ENCODE assay signal across 8 cellular contexts in genomic region chr10:21535976-21536375, GRCh38. TPM values are rescaled to one million over a fixed set of nuclear protein-coding genes. Genes with fewer than 3 reads are reported as not detected.
DNase-seq lines count a peak whose midpoint lies in the region; ATAC-seq, FAIRE-seq and TF ChIP-seq lines count a peak whose summit lies in the region.
"Not testable (repeated sequence)": the region's sequence is repeated elsewhere in the genome, so short reads cannot be mapped to it uniquely, and the experiment has no call there.

No MANE protein-coding gene starts in this region.

- H3K4me3 ChIP-seq in A549 = peak overlapping the region; percentile 92; the same call in 2 of the 3 replicates
- peak overlapping the region; percentile 76 for H3K4me3 ChIP-seq in choroid plexus epithelial cell (ENCODE audit: low read depth, low read length)
- peak overlapping the region in 1 of 2 donors; percentile 91 for H3K4me3 ChIP-seq in gastroesophageal sphincter
- H3K4me3 ChIP-seq in gastrocnemius medialis = peak overlapping the region in 1 of 4 donors; percentile 70

- not testable (repeated sequence) for H4K5ac ChIP-seq in H9 (ENCODE audit: insufficient read length, low read depth, low read length)

- intact Hi-C loops in activated T-helper 1 cell treated with anti-CD3 and anti-CD28 coated beads, Interleukin-12 subunit alpha, Interleukin-12 subunit beta, Interleukin-2, Interleukin-4 antibody, amounts not matched to agents 30 ng/mL and 10 ng/mL and 1 ng/mL, durations not matched to agents 14 hours and 24 hours and 36 hours (cut with micrococcal nuclease) = loop anchor here (2.0 kb wide), 3 partner anchors 467 to 901 kb away; partner anchors contain the start of gene DNAJC1
- intact Hi-C loops in gastrocnemius medialis (cut with DNase I; ENCODE audit: low total_unique reads) = loop anchor here (2.0 kb wide), 1 partner anchor 781 kb away; the partner anchor contains the start of gene COMMD3

- not testable (repeated sequence) for H2BK20ac ChIP-seq in H9 (ENCODE audit: low read depth, low read length, poor library complexity, severe bottlenecking)

- not testable (repeated sequence) for H3K4ac ChIP-seq in H9 (ENCODE audit: low read depth, low read length)

- H3K56ac ChIP-seq in H9 (ENCODE audit: insufficient read length, low read depth, low read length) = not testable (repeated sequence)

- peaks cover 0 to 43% of the 10 kb centered on the region in 2 donors for H3K36me3 ChIP-seq in gastroesophageal sphincter
- peaks cover 0 to 31% of the 10 kb centered on the region in 2 donors for H3K36me3 ChIP-seq in gastrocnemius medialis

- H3K79me2 ChIP-seq in H9 (ENCODE audit: insufficient read depth, low read length) = peaks cover 11% of the 10 kb centered on the region; the same call in 1 of the 2 replicates

- H3K27ac ChIP-seq in A549 (peak overlapping the region; percentile 94 to 99; a peak in 4 of 6 replicates), RWPE1 (peak overlapping the region; percentile 98), gastroesophageal sphincter (peak overlapping the region in 3 of 4 donors; percentile 94 to 98 (median 97)), gastrocnemius medialis (peak overlapping the region; percentile 90 to 100 (median 98))
- H3K27ac ChIP-seq in H9 (ENCODE audit: insufficient read length, low read depth, low read length) = not testable (repeated sequence)

- not testable (repeated sequence) for H3K18ac ChIP-seq in H9 (ENCODE audit: insufficient read length, low read depth, low read length)

- not testable (repeated sequence) for H3K27ac Mint-ChIP-seq in H9; activated T-helper 1 cell treated with anti-CD3 and anti-CD28 coated beads, Interleukin-12 subunit alpha, Interleukin-12 subunit beta, Interleukin-2, Interleukin-4 antibody, amounts not matched to agents 30 ng/mL and 10 ng/mL and 1 ng/mL, durations not matched to agents 14 hours and 24 hours and 36 hours
- H3K27ac Mint-ChIP-seq in mesothelial cell of epicardium = peak overlapping the region; percentile 12

- not testable (repeated sequence) for H3T11ph ChIP-seq in H9 (ENCODE audit: low read length)

- H3K36me3 Mint-ChIP-seq in H9 (ENCODE audit: insufficient read depth in 1 of 3, low read depth in 3 of 3) = peaks cover 21 to 43% (median 39%) of the 10 kb centered on the region in 3 experiments; a peak in 6 of 7 replicates
- H3K36me3 Mint-ChIP-seq in activated T-helper 1 cell treated with anti-CD3 and anti-CD28 coated beads, Interleukin-12 subunit alpha, Interleukin-12 subunit beta, Interleukin-2, Interleukin-4 antibody, amounts not matched to agents 30 ng/mL and 10 ng/mL and 1 ng/mL, durations not matched to agents 14 hours and 24 hours and 36 hours (ENCODE audit: low read depth) = peaks cover 10% of the 10 kb centered on the region
- H3K36me3 Mint-ChIP-seq in mesothelial cell of epicardium = peaks cover 17% of the 10 kb centered on the region

- POLR2A ChIA-PET in A549 (lab: Yijun Ruan, JAX); RWPE1 (lab: Yijun Ruan, JAX; ENCODE audit: low non-redundant PET): not testable (repeated sequence)

- not testable (repeated sequence) for H3K23me2 ChIP-seq in H9 (ENCODE audit: insufficient read length, low read depth, low read length, poor library complexity, severe bottlenecking)

- H3K4me1 ChIP-seq in A549 (peaks cover 32% of the 10 kb centered on the region), gastroesophageal sphincter (peaks cover 3 to 53% (median 5%) of the 10 kb centered on the region in 3 donors), gastrocnemius medialis (peaks cover 22 to 25% of the 10 kb centered on the region in 2 donors)
- H3K4me1 ChIP-seq in H9 (ENCODE audit: insufficient read depth, low read length) = not testable (repeated sequence)

- not testable (repeated sequence) for H2BK12ac ChIP-seq in H9 (ENCODE audit: insufficient read length, low read depth, low read length)

- not testable (repeated sequence) for FAIRE-seq in A549 (lab: Jason Lieb, UNC)

- not testable (repeated sequence) for H2AK5ac ChIP-seq in H9 (ENCODE audit: insufficient read length, low read length)

- H4K20me1 ChIP-seq in H9 (ENCODE audit: control insufficient read depth, insufficient read depth, insufficient read length) = not testable (repeated sequence)

- not testable (repeated sequence) for TF ChIP-seq POLR2A in A549 (IDR thresholded peaks at IDR 0.05; ENCODE audit: low read length); gastroesophageal sphincter (IDR thresholded peaks at IDR 0.05); gastrocnemius medialis (IDR thresholded peaks at IDR 0.05)

- not testable (repeated sequence) for H4K8ac ChIP-seq in H9 (replicated peaks; ENCODE audit: insufficient read length, low read depth, low read length)

- CTCF ChIA-PET in A549 (lab: Yijun Ruan, JAX) = interaction anchor here (1.8 kb wide), 1 partner anchor 12 kb away, joined by 6 read pairs; no protein-coding TSS in a partner anchor
- CTCF ChIA-PET in RWPE1 (lab: Yijun Ruan, JAX) = interaction anchor here (0.7 to 2.6 kb wide), 2 partner anchors 10 to 39 kb away, joined by 5 to 6 read pairs; no protein-coding TSS in a partner anchor

- not testable (repeated sequence) for H4K91ac ChIP-seq in H9 (ENCODE audit: insufficient read length, low read depth, low read length)

- H3K79me1 ChIP-seq in H9 (ENCODE audit: insufficient read depth, low read depth, low read length, poor library complexity, severe bottlenecking) = not testable (repeated sequence)

- not testable (repeated sequence) for ATAC-seq in A549, gastroesophageal sphincter, gastrocnemius medialis

- H3K9me3 Mint-ChIP-seq in H9; activated T-helper 1 cell treated with anti-CD3 and anti-CD28 coated beads, Interleukin-12 subunit alpha, Interleukin-12 subunit beta, Interleukin-2, Interleukin-4 antibody, amounts not matched to agents 30 ng/mL and 10 ng/mL and 1 ng/mL, durations not matched to agents 14 hours and 24 hours and 36 hours; mesothelial cell of epicardium: not testable (repeated sequence)

- not testable (repeated sequence) for H2BK15ac ChIP-seq in H9 (ENCODE audit: low read depth, low read length)

- H3K4me3 Mint-ChIP-seq in H9 = peak overlapping the region; percentile 80 to 81; a peak in 4 of 5 replicates
- H3K4me3 Mint-ChIP-seq in activated T-helper 1 cell treated with anti-CD3 and anti-CD28 coated beads, Interleukin-12 subunit alpha, Interleukin-12 subunit beta, Interleukin-2, Interleukin-4 antibody, amounts not matched to agents 30 ng/mL and 10 ng/mL and 1 ng/mL, durations not matched to agents 14 hours and 24 hours and 36 hours = peak overlapping the region; percentile 1
- peak overlapping the region; percentile 74 for H3K4me3 Mint-ChIP-seq in mesothelial cell of epicardium

- in situ Hi-C loops in gastrocnemius medialis (cut with MboI; ENCODE audit: low sequenced_read_pairs in 4 of 4) = not testable (repeated sequence)

- not testable (repeated sequence) for TF ChIP-seq CTCF in A549 (IDR thresholded peaks at IDR 0.05); H9 (conservative IDR thresholded peaks at IDR 0.05); RWPE1 (conservative IDR thresholded peaks at IDR 0.05; ENCODE audit: low read depth); choroid plexus epithelial cell (conservative IDR thresholded peaks at IDR 0.05; ENCODE audit: low read depth, low read length); gastroesophageal sphincter (IDR thresholded peaks at IDR 0.05); mesothelial cell of epicardium (IDR thresholded peaks at IDR 0.05; ENCODE audit: unreplicated experiment); gastrocnemius medialis (IDR thresholded peaks at IDR 0.05 in 4 of 5, conservative IDR thresholded peaks at IDR 0.05 in 1 of 5)

- not testable (repeated sequence) for H3K27me3 Mint-ChIP-seq in H9 (ENCODE audit: low read depth); activated T-helper 1 cell treated with anti-CD3 and anti-CD28 coated beads, Interleukin-12 subunit alpha, Interleukin-12 subunit beta, Interleukin-2, Interleukin-4 antibody, amounts not matched to agents 30 ng/mL and 10 ng/mL and 1 ng/mL, durations not matched to agents 14 hours and 24 hours and 36 hours (ENCODE audit: insufficient read depth); mesothelial cell of epicardium (ENCODE audit: low read depth)

- H3K4me1 Mint-ChIP-seq in H9 = peaks cover 19 to 29% of the 10 kb centered on the region in 2 experiments
- peaks cover 17% of the 10 kb centered on the region for H3K4me1 Mint-ChIP-seq in activated T-helper 1 cell treated with anti-CD3 and anti-CD28 coated beads, Interleukin-12 subunit alpha, Interleukin-12 subunit beta, Interleukin-2, Interleukin-4 antibody, amounts not matched to agents 30 ng/mL and 10 ng/mL and 1 ng/mL, durations not matched to agents 14 hours and 24 hours and 36 hours (ENCODE audit: low read depth)
- peaks cover 20% of the 10 kb centered on the region for H3K4me1 Mint-ChIP-seq in mesothelial cell of epicardium

- H2BK5ac ChIP-seq in H9 (ENCODE audit: insufficient read length, low read length) = not testable (repeated sequence)

- 91% methylated on average over 9 of the region's 9 CpGs for WGBS in A549 (ENCODE audit: missing lambda C conversion rate)
- WGBS in H9 (ENCODE audit: extremely low coverage, insufficient read length, low lambda C conversion rate) = no CpG with 5 or more reads among the region's 9 CpGs
- 75 to 87% methylated on average over 3 to 7 of the region's 9 CpGs for WGBS in gastroesophageal sphincter (ENCODE audit: low coverage in 1 of 2), 2 donors

- not testable (repeated sequence) for H2BK120ac ChIP-seq in H9 (ENCODE audit: low read depth, low read length, poor library complexity, severe bottlenecking)

- not testable (repeated sequence) for H3K27me3 ChIP-seq in H9 (ENCODE audit: insufficient read depth, low read length); gastroesophageal sphincter; gastrocnemius medialis

- not testable (repeated sequence) for DNase-seq in A549 (ENCODE audit: low read depth in 1 of 2, low spot score in 1 of 2); H9; RWPE1 (ENCODE audit: low spot score); activated T-helper 1 cell treated with anti-CD3 and anti-CD28 coated beads, Interleukin-12 subunit alpha, Interleukin-12 subunit beta, Interleukin-2, Interleukin-4 antibody, amounts not matched to agents 30 ng/mL and 10 ng/mL and 1 ng/mL, durations not matched to agents 14 hours and 24 hours and 36 hours (ENCODE audit: low spot score); choroid plexus epithelial cell (ENCODE audit: low read depth); mesothelial cell of epicardium (ENCODE audit: low spot score in 2 of 2, unreplicated experiment in 2 of 2); gastrocnemius medialis

- not testable (repeated sequence) for TF ChIP-seq EP300 in A549 (IDR thresholded peaks at IDR 0.05); gastroesophageal sphincter (IDR thresholded peaks at IDR 0.05)

- H3K23ac ChIP-seq in H9 (ENCODE audit: insufficient read length, low read depth, low read length) = not testable (repeated sequence)

- not testable (repeated sequence) for H3K9me3 ChIP-seq in A549; H9 (ENCODE audit: control insufficient read depth, low read depth, low read length); gastroesophageal sphincter; gastrocnemius medialis

- H3K14ac ChIP-seq in H9 (ENCODE audit: insufficient read depth, low read length) = not testable (repeated sequence)

- TF ChIP-seq RAD21 in A549 (conservative IDR thresholded peaks at IDR 0.05 in 1 of 2, IDR thresholded peaks at IDR 0.05 in 1 of 2) = not testable (repeated sequence)

- H3K4me2 ChIP-seq in A549 (peak overlapping the region; percentile 82), H9 (ENCODE audit: insufficient read depth, insufficient read length, low read length) (peak overlapping the region; percentile 29)

- H2AFZ ChIP-seq in H9 (ENCODE audit: low read length) = not testable (repeated sequence)

- H3K9ac ChIP-seq in H9 (ENCODE audit: extremely low read depth, insufficient read length, low read length) = not testable (repeated sequence)

RNA-seq across cellular contexts. Expression of gene MLLT10, which starts 1.9 kb away (rescaled TPM):
- polyA plus RNA-seq in A549 (2011; rRNA removed) (54.1 and 55.5 TPM in 2 replicates), A549 (2017; fragmentation: RNase III; extraction: RNeasy Plus Mini Kit Qiagen cat#74134 plus additional on column Dnase treatment) (35.3 to 41.7 TPM (median 38.9 TPM) in 3 replicates)
- 28.8 and 31.8 TPM in 2 replicates for polyA plus RNA-seq in A549 (2012; cell fraction: cytosol; rRNA removed)
- 26.3 and 38.8 TPM in 2 replicates for polyA plus RNA-seq in A549 (2012; cell fraction: nucleus; rRNA removed)
- polyA minus RNA-seq in A549 (2011; rRNA and poly(A)+ RNA removed) = 65.1 and 116 TPM in 2 replicates
- total RNA-seq in H9 (2021) (72.3 and 75.9 TPM in 2 replicates), gastroesophageal sphincter (10 to 100 TPM; 27.2 to 52.1 (median 39.0) TPM), mesothelial cell of epicardium (56.1 to 64.4 TPM (median 62.5 TPM) in 3 replicates), gastrocnemius medialis (10 to 100 TPM; 13.6 to 26.6 (median 21.6) TPM)
- 40.9 and 43.1 TPM in 2 replicates for total RNA-seq in activated T-helper 1 cell treated with anti-CD3 and anti-CD28 coated beads, Interleukin-12 subunit alpha, Interleukin-12 subunit beta, Interleukin-2, Interleukin-4 antibody, amounts not matched to agents 30 ng/mL and 10 ng/mL and 1 ng/mL, durations not matched to agents 14 hours and 24 hours and 36 hours

RNA-seq across cellular contexts. Expression of gene SKIDA1, which starts 10.5 kb away (rescaled TPM):
- 0.87 and 1.0 TPM in 2 replicates for polyA plus RNA-seq in A549 (2011; rRNA removed)
- polyA plus RNA-seq in A549 (2012; cell fraction: cytosol; rRNA removed) = 0.54 and 0.60 TPM in 2 replicates
- polyA plus RNA-seq in A549 (2012; cell fraction: nucleus; rRNA removed) = 0.48 and 0.60 TPM in 2 replicates
- 3.5 to 4.2 TPM (median 4.1 TPM) in 3 replicates for polyA plus RNA-seq in A549 (2017; fragmentation: RNase III; extraction: RNeasy Plus Mini Kit Qiagen cat#74134 plus additional on column Dnase treatment)
- 1.2 and 1.4 TPM in 2 replicates for polyA minus RNA-seq in A549 (2011; rRNA and poly(A)+ RNA removed)
- 5.4 and 5.9 TPM in 2 replicates for total RNA-seq in H9 (2021)
- 0.05 and 0.15 TPM in 2 replicates for total RNA-seq in activated T-helper 1 cell treated with anti-CD3 and anti-CD28 coated beads, Interleukin-12 subunit alpha, Interleukin-12 subunit beta, Interleukin-2, Interleukin-4 antibody, amounts not matched to agents 30 ng/mL and 10 ng/mL and 1 ng/mL, durations not matched to agents 14 hours and 24 hours and 36 hours
- total RNA-seq in gastroesophageal sphincter = 1 to 10 TPM in 2 of 4 donors, under 1 TPM in 2; 0.74 to 6.5 (median 2.1) TPM
- 9.7 to 10.4 TPM (median 9.7 TPM) in 3 replicates for total RNA-seq in mesothelial cell of epicardium
- under 1 TPM in 1 of 4 donors, not detected in 3; 0.09 TPM for total RNA-seq in gastrocnemius medialis

Comparison
In these comparisons a context has a peak if more than half of its experiments do, and no peak if none do; other contexts are left out.
1. H3K4me3 Mint-ChIP-seq: peak in every context shown above with its lines; median percentile 80 in H9; 74 in mesothelial cell of epicardium; 1 in activated T-helper 1 cell treated with anti-CD3 and anti-CD28 coated beads, Interleukin-12 subunit alpha, Interleukin-12 subunit beta, Interleukin-2, Interleukin-4 antibody, amounts not matched to agents 30 ng/mL and 10 ng/mL and 1 ng/mL, durations not matched to agents 14 hours and 24 hours and 36 hours.